In genomic region chr1:88683516-88683847, GRCh38 we compare ENCODE assay signal across 8 cellular contexts. TPM values are rescaled to one million over a fixed set of nuclear protein-coding genes. Genes with fewer than 3 reads are reported as not detected.
DNase-seq lines count a peak whose midpoint lies in the region; ATAC-seq and TF ChIP-seq lines count a peak whose summit lies in the region.

No MANE protein-coding gene starts in this region.

- H3K27ac ChIP-seq in CD8-positive, alpha-beta memory T cell (ENCODE audit: low read depth, low read length) = peak overlapping the region; percentile 86

- POLR2A ChIA-PET in CD8-positive, alpha-beta memory T cell (lab: Charles Lee) = interaction anchor here (0.8 to 2.4 kb wide), 5 partner anchors 8 to 1979 kb away, joined by 4 to 16 read pairs (median 8); partner anchors contain the start of genes GTF2B, HS2ST1, SELENOF and SH3GLB1
- POLR2A ChIA-PET in activated CD4-positive, alpha-beta T cell treated with anti-CD3 and anti-CD28 coated beads for 36 hours (lab: Charles Lee) = interaction anchor here (0.6 to 1.0 kb wide), 4 partner anchors 12 to 208 kb away, joined by 3 to 4 read pairs (median 3); partner anchors contain the start of gene GTF2B

- CTCF ChIA-PET in CD8-positive, alpha-beta memory T cell (lab: Charles Lee) = interaction anchor here (0.7 to 2.3 kb wide), 8 partner anchors 12 to 1769 kb away, joined by 3 to 8 read pairs (median 4); partner anchors contain the start of genes HS2ST1 and SELENOF
- CTCF ChIA-PET in activated CD4-positive, alpha-beta T cell treated with anti-CD3 and anti-CD28 coated beads for 36 hours (lab: Charles Lee) = interaction anchor here (0.7 to 2.0 kb wide), 9 partner anchors 10 to 1571 kb away, joined by 3 to 8 read pairs (median 3); no protein-coding TSS in a partner anchor

- no peaks in the 10 kb centered on the region for H3K9me3 Mint-ChIP-seq in CD8-positive, alpha-beta memory T cell
- H3K9me3 Mint-ChIP-seq in IgD-negative memory B cell = no peaks in the 10 kb centered on the region
- H3K9me3 Mint-ChIP-seq in activated CD4-positive, alpha-beta T cell treated with anti-CD3 and anti-CD28 coated beads for 36 hours (ENCODE audit: low read depth) = no peaks in the 10 kb centered on the region
- no peaks in the 10 kb centered on the region for H3K9me3 Mint-ChIP-seq in dendritic cell treated with granulocyte-macrophage colony-stimulating factor and Interleukin-4, amounts not matched to agents 40 ng/mL and 50 ng/mL, for 4 days

- no peak for TF ChIP-seq CTCF in mucosa of descending colon (IDR thresholded peaks at IDR 0.05)

- no peaks in the 10 kb centered on the region for H3K36me3 ChIP-seq in CD8-positive, alpha-beta memory T cell (ENCODE audit: insufficient read depth, low read length)
- H3K36me3 ChIP-seq in mucosa of descending colon (ENCODE audit: low read depth) = peaks cover 4% of the 10 kb centered on the region

- intact Hi-C loops in activated CD4-positive, alpha-beta T cell treated with anti-CD3 and anti-CD28 coated beads for 36 hours (cut with DNase I, micrococcal nuclease) = loop anchor here (1.0 to 5.0 kb wide), 3 partner anchors 22 to 208 kb away; partner anchors contain the start of gene GTF2B (in 1 of the 2)
- intact Hi-C loops in dendritic cell treated with granulocyte-macrophage colony-stimulating factor and Interleukin-4, amounts not matched to agents 40 ng/mL and 50 ng/mL, for 4 days (cut with micrococcal nuclease) = loop anchor here (5.0 to 10.0 kb wide), 2 partner anchors 194 to 1769 kb away; partner anchors contain the start of genes HS2ST1 and SELENOF
- intact Hi-C loops in mucosa of descending colon (cut with DNase I, micrococcal nuclease) = no loop called here

- no peaks in the 10 kb centered on the region for H3K27me3 Mint-ChIP-seq in CD8-positive, alpha-beta memory T cell
- no peaks in the 10 kb centered on the region for H3K27me3 Mint-ChIP-seq in IgD-negative memory B cell
- no peaks in the 10 kb centered on the region for H3K27me3 Mint-ChIP-seq in activated CD4-positive, alpha-beta T cell treated with anti-CD3 and anti-CD28 coated beads for 36 hours
- no peaks in the 10 kb centered on the region for H3K27me3 Mint-ChIP-seq in dendritic cell treated with granulocyte-macrophage colony-stimulating factor and Interleukin-4, amounts not matched to agents 40 ng/mL and 50 ng/mL, for 4 days

- H3K36me3 Mint-ChIP-seq in CD8-positive, alpha-beta memory T cell = peaks cover 0 to 17% (median 0%) of the 10 kb centered on the region in 3 donors
- no peaks in the 10 kb centered on the region for H3K36me3 Mint-ChIP-seq in IgD-negative memory B cell
- H3K36me3 Mint-ChIP-seq in activated CD4-positive, alpha-beta T cell treated with anti-CD3 and anti-CD28 coated beads for 36 hours (ENCODE audit: low read depth) = peaks cover 4% of the 10 kb centered on the region
- peaks cover 22% of the 10 kb centered on the region for H3K36me3 Mint-ChIP-seq in dendritic cell treated with granulocyte-macrophage colony-stimulating factor and Interleukin-4, amounts not matched to agents 40 ng/mL and 50 ng/mL, for 4 days (ENCODE audit: low read depth)

- H3K9me3 ChIP-seq in CD8-positive, alpha-beta memory T cell (ENCODE audit: low read length) = no peaks in the 10 kb centered on the region
- no peaks in the 10 kb centered on the region for H3K9me3 ChIP-seq in mucosa of descending colon

- peak overlapping the region; percentile 69 for H3K4me3 ChIP-seq in CD8-positive, alpha-beta memory T cell (ENCODE audit: low read length)
- H3K4me3 ChIP-seq in mucosa of descending colon = peak overlapping the region; percentile 16

- peak in 2 of 5 donors; percentile 26 to 65 for DNase-seq in CD8-positive, alpha-beta memory T cell
- peak; percentile 69 for DNase-seq in activated CD4-positive, alpha-beta T cell treated with anti-CD3 and anti-CD28 coated beads for 36 hours
- DNase-seq in mucosa of descending colon = peak; percentile 65 to 80 (median 69)
- peak; percentile 18 for DNase-seq in stimulated activated CD8-positive, alpha-beta memory T cell treated with anti-CD3 and anti-CD28 coated beads, Interleukin-7, amount 100 ng/mL, for 24 hours (ENCODE audit: low read depth)
- no peak for DNase-seq in 8988T

- peak overlapping the region; percentile 93 to 99 (median 97) for H3K27ac Mint-ChIP-seq in CD8-positive, alpha-beta memory T cell
- H3K27ac Mint-ChIP-seq in IgD-negative memory B cell = peak overlapping the region; percentile 97 to 100 (median 98)
- H3K27ac Mint-ChIP-seq in activated CD4-positive, alpha-beta T cell treated with anti-CD3 and anti-CD28 coated beads for 36 hours = peak overlapping the region; percentile 99
- H3K27ac Mint-ChIP-seq in dendritic cell treated with granulocyte-macrophage colony-stimulating factor and Interleukin-4, amounts not matched to agents 40 ng/mL and 50 ng/mL, for 4 days = peak overlapping the region; percentile 97

- peaks cover 31 to 55% (median 44%) of the 10 kb centered on the region in 3 donors for H3K4me1 Mint-ChIP-seq in CD8-positive, alpha-beta memory T cell
- peaks cover 14 to 26% (median 19%) of the 10 kb centered on the region in 3 donors for H3K4me1 Mint-ChIP-seq in IgD-negative memory B cell
- H3K4me1 Mint-ChIP-seq in activated CD4-positive, alpha-beta T cell treated with anti-CD3 and anti-CD28 coated beads for 36 hours = peaks cover 20% of the 10 kb centered on the region
- peaks cover 16% of the 10 kb centered on the region for H3K4me1 Mint-ChIP-seq in dendritic cell treated with granulocyte-macrophage colony-stimulating factor and Interleukin-4, amounts not matched to agents 40 ng/mL and 50 ng/mL, for 4 days (ENCODE audit: low read depth)

- peaks cover 27% of the 10 kb centered on the region for H3K4me1 ChIP-seq in CD8-positive, alpha-beta memory T cell (ENCODE audit: insufficient read depth, low read length)
- peaks cover 12% of the 10 kb centered on the region for H3K4me1 ChIP-seq in mucosa of descending colon (ENCODE audit: low read depth)

- no peaks in the 10 kb centered on the region for H3K27me3 ChIP-seq in CD8-positive, alpha-beta memory T cell (ENCODE audit: insufficient read depth, low read length, poor library complexity, severe bottlenecking)

- peak; percentile 26 for ATAC-seq in GM21526 (IDR thresholded peaks at IDR 0.05; ENCODE audit: low FRiP score, unreplicated experiment)
- ATAC-seq in activated CD4-positive, alpha-beta T cell treated with anti-CD3 and anti-CD28 coated beads for 36 hours = peak; percentile 8
- peak; percentile 5 for ATAC-seq in mucosa of descending colon

- H3K4me3 Mint-ChIP-seq in CD8-positive, alpha-beta memory T cell = peak overlapping the region; percentile 91 to 100 (median 98)
- H3K4me3 Mint-ChIP-seq in IgD-negative memory B cell = peak overlapping the region; percentile 89 to 97 (median 93)
- H3K4me3 Mint-ChIP-seq in activated CD4-positive, alpha-beta T cell treated with anti-CD3 and anti-CD28 coated beads for 36 hours = peak overlapping the region; percentile 94
- H3K4me3 Mint-ChIP-seq in dendritic cell treated with granulocyte-macrophage colony-stimulating factor and Interleukin-4, amounts not matched to agents 40 ng/mL and 50 ng/mL, for 4 days = peak overlapping the region; percentile 99

RNA-seq across cellular contexts. Expression of gene PKN2, which starts 0.6 kb away (rescaled TPM):
- 10 to 100 TPM; 14.8 to 17.8 TPM for total RNA-seq in CD8-positive, alpha-beta memory T cell
- polyA plus RNA-seq in CD8-positive, alpha-beta memory T cell = 8.0 TPM
- polyA plus RNA-seq in IgD-negative memory B cell = 9.2 TPM
- total RNA-seq in activated CD4-positive, alpha-beta T cell treated with anti-CD3 and anti-CD28 coated beads for 36 hours = 10 to 100 TPM; 16.4 to 24.9 TPM
- 10 to 100 TPM; 54.6 to 81.9 (median 58.0) TPM for total RNA-seq in mucosa of descending colon

Comparison
In these comparisons a context has a peak if more than half of its experiments do, and no peak if none do; other contexts are left out.
1. intact Hi-C loops: an anchor here in activated CD4-positive, alpha-beta T cell treated with anti-CD3 and anti-CD28 coated beads for 36 hours (1.0 to 5.0 kb wide) and dendritic cell treated with granulocyte-macrophage colony-stimulating factor and Interleukin-4, amounts not matched to agents 40 ng/mL and 50 ng/mL, for 4 days (5.0 to 10.0 kb wide); none called in mucosa of descending colon.